ENCODE assay signal across 11 cellular contexts in genomic region chr16:85037050-85037410, GRCh38. TPM values are rescaled to one million over a fixed set of nuclear protein-coding genes. Genes with fewer than 3 reads are reported as not detected.
DNase-seq lines count a peak whose midpoint lies in the region; ATAC-seq and TF ChIP-seq lines count a peak whose summit lies in the region.
"Had no signal": no experiment of that assay in that cellular context is flagged by ENCODE, and none has a peak within 500 bp of the region (broad histone marks: within the 10 kb centered on the region; RNA-seq: fewer than 3 reads in every experiment).

No MANE protein-coding gene starts in this region.

- DNase-seq in DMS53 (lab: John Stamatoyannopoulos, UW) (peak; percentile 91), NCI-H226 (peak; percentile 42), choroid plexus epithelial cell (ENCODE audit: low read depth) (peak; percentile 72), non-pigmented ciliary epithelial cell (ENCODE audit: low read depth) (peak; percentile 50), GF-D8 (lab: John Stamatoyannopoulos, UW) (no peak), mucosa of gallbladder (ENCODE audit: low spot score) (no peak)
- DNase-seq: activated naive CD8-positive, alpha-beta T cell treated with anti-CD3 and anti-CD28 coated beads, Interleukin-2, amount 10 ng/mL, durations not matched to agents 7 days and 5 days; NCI-H446 treated with DMSO at 0.1 percent for 48 hours had no signal

- no peak for TF ChIP-seq CTCF in choroid plexus epithelial cell (conservative IDR thresholded peaks at IDR 0.05; ENCODE audit: low read depth, low read length)

- no peak for ATAC-seq in GM21576 (IDR thresholded peaks at IDR 0.05; ENCODE audit: unreplicated experiment)
- no peak for ATAC-seq in HG03025 (IDR thresholded peaks at IDR 0.05; ENCODE audit: low FRiP score, unreplicated experiment)

- no peak overlapping the region for H3K4me3 ChIP-seq in choroid plexus epithelial cell (ENCODE audit: low read depth, low read length)
- H3K4me3 ChIP-seq: heart left ventricle had no signal

RNA-seq across cellular contexts. Expression of gene KIAA0513, which starts 9.4 kb away (rescaled TPM):
- 15.5 TPM for total RNA-seq in mucosa of gallbladder

RNA-seq across cellular contexts. Expression of gene ZDHHC7, which starts 25.7 kb away (rescaled TPM):
- 56.4 TPM for total RNA-seq in mucosa of gallbladder

Comparison
In these comparisons a context has a peak if more than half of its experiments do, and no peak if none do; other contexts are left out.
1. DNase-seq: peak in DMS53 (single experiment), NCI-H226 (single experiment), choroid plexus epithelial cell (single experiment) and non-pigmented ciliary epithelial cell (single experiment); none in GF-D8 (single experiment) and mucosa of gallbladder (single experiment).